ENCODE assay signal across 8 cellular contexts in genomic region chr9:109012876-109013677, GRCh38. TPM values are rescaled to one million over a fixed set of nuclear protein-coding genes. Genes with fewer than 3 reads are reported as not detected.
DNase-seq lines count a peak whose midpoint lies in the region; ATAC-seq, FAIRE-seq and TF ChIP-seq lines count a peak whose summit lies in the region.

Gene CTNNAL1 (minus strand): TSS chr9:109013499. CDS start chr9:109013442, 57 bp downstream.

- H4K20me1 ChIP-seq in GM23248 (ENCODE audit: insufficient read depth), result no peaks in the 10 kb centered on the region

- FAIRE-seq in pancreas (lab: Jason Lieb, UNC), result no peak

- peak; percentile 42 to 83 for TF ChIP-seq POLR2A in tibial nerve (IDR thresholded peaks at IDR 0.05)

- H3K4me1 ChIP-seq in GM23248 (ENCODE audit: insufficient read depth) (peaks cover 35% of the 10 kb centered on the region), pancreas (peaks cover 10 to 20% (median 15%) of the 10 kb centered on the region in 3 donors), tibial nerve (peaks cover 0 to 53% (median 12%) of the 10 kb centered on the region in 4 donors)

- peaks cover 44% of the 10 kb centered on the region for H3F3A ChIP-seq in GM23248 (ENCODE audit: insufficient read depth)

- peak within 1 kb of the TSS; percentile 84 for H3K4me3 ChIP-seq in GM23248
- peak within 1 kb of the TSS; percentile 82 to 94 (median 85) for H3K4me3 ChIP-seq in pancreas
- peak within 1 kb of the TSS; percentile 63 to 92 (median 84) for H3K4me3 ChIP-seq in tibial nerve

- peak within 1 kb of the TSS; percentile 97 for H3K4me3 Mint-ChIP-seq in activated naive CD4-positive, alpha-beta T cell treated with anti-CD3 and anti-CD28 coated beads, Interleukin-2, amount 50 U/mL, for 24 hours
- H3K4me3 Mint-ChIP-seq in glutamatergic neuron (ENCODE audit: unreplicated experiment), result peak within 1 kb of the TSS; percentile 100

- peak within 1 kb of the TSS; percentile 91 for H3K27ac ChIP-seq in GM23248
- H3K27ac ChIP-seq in pancreas, result peak within 1 kb of the TSS; percentile 89 to 94 (median 92)
- peak within 1 kb of the TSS; percentile 88 to 99 (median 90) for H3K27ac ChIP-seq in tibial nerve

- peak within 1 kb of the TSS; percentile 82 for H3K4me2 ChIP-seq in GM23248 (ENCODE audit: unreplicated experiment)

- peak in 1 of 2 donors; percentile 83 for TF ChIP-seq EP300 in tibial nerve (IDR thresholded peaks at IDR 0.05)

- no peaks in the 10 kb centered on the region for H3K9me3 Mint-ChIP-seq in activated naive CD4-positive, alpha-beta T cell treated with anti-CD3 and anti-CD28 coated beads, Interleukin-2, amount 50 U/mL, for 24 hours
- peaks cover 7% of the 10 kb centered on the region for H3K9me3 Mint-ChIP-seq in glutamatergic neuron (ENCODE audit: unreplicated experiment)

- 1% methylated on average over 55 to 83 of the region's 99 CpGs for WGBS in GM23248 (ENCODE audit: low coverage in 1 of 2, low lambda C conversion rate in 2 of 2, missing lambda C conversion rate in 2 of 2), 2 experiments
- 0% methylated on average over 53 to 99 of the region's 99 CpGs for WGBS in pancreas, 2 donors
- WGBS in tibial nerve, 2 donors, result 1% methylated on average over 35 of the region's 99 CpGs; no CpG with 5 or more reads in 1 of the 2 donors

- peaks cover 34% of the 10 kb centered on the region for H3K79me2 ChIP-seq in GM23248 (ENCODE audit: insufficient read depth)

- peaks cover 3% of the 10 kb centered on the region for H3K27me3 Mint-ChIP-seq in activated naive CD4-positive, alpha-beta T cell treated with anti-CD3 and anti-CD28 coated beads, Interleukin-2, amount 50 U/mL, for 24 hours
- H3K27me3 Mint-ChIP-seq in glutamatergic neuron (ENCODE audit: unreplicated experiment), result peaks cover 10% of the 10 kb centered on the region

- H3K4me1 Mint-ChIP-seq in activated naive CD4-positive, alpha-beta T cell treated with anti-CD3 and anti-CD28 coated beads, Interleukin-2, amount 50 U/mL, for 24 hours, result peaks cover 37% of the 10 kb centered on the region
- H3K4me1 Mint-ChIP-seq in glutamatergic neuron (ENCODE audit: low read depth, unreplicated experiment), result peaks cover 19% of the 10 kb centered on the region

- DNase-seq in ELR (ENCODE audit: low read depth) (peak; percentile 90), GM23248 (peak; percentile 94), Kasumi-1 (lab: John Stamatoyannopoulos, UW) (peak; percentile 59 to 78), SK-MEL-5 (ENCODE audit: low read depth, low spot score) (peak; percentile 89), glutamatergic neuron (peak; percentile 97), pancreas (peak; percentile 94 to 98 (median 94)), tibial nerve (ENCODE audit: low spot score in 2 of 2) (peak; percentile 93)

- H3K27ac Mint-ChIP-seq in activated naive CD4-positive, alpha-beta T cell treated with anti-CD3 and anti-CD28 coated beads, Interleukin-2, amount 50 U/mL, for 24 hours, result peak within 1 kb of the TSS; percentile 92
- H3K27ac Mint-ChIP-seq in glutamatergic neuron (ENCODE audit: unreplicated experiment), result peak within 1 kb of the TSS; percentile 98

- H3K36me3 Mint-ChIP-seq in activated naive CD4-positive, alpha-beta T cell treated with anti-CD3 and anti-CD28 coated beads, Interleukin-2, amount 50 U/mL, for 24 hours, result peaks cover 2% of the 10 kb centered on the region
- H3K36me3 Mint-ChIP-seq in glutamatergic neuron (ENCODE audit: unreplicated experiment), result no peaks in the 10 kb centered on the region

- ATAC-seq in pancreas, result peak; percentile 92 to 96 (median 94)

- in situ Hi-C loops in GM23248 (cut with MboI), result no loop called here
- in situ Hi-C loops in SK-MEL-5 (cut with HindIII; ENCODE audit: low pct_unique_long_range_greater_than_20kb, low sequenced_read_pairs), result no loop called here

- H3K9me2 ChIP-seq in GM23248 (ENCODE audit: insufficient read depth), result no peaks in the 10 kb centered on the region

- H3K9me3 ChIP-seq in GM23248 (ENCODE audit: low read depth) (no peaks in the 10 kb centered on the region), pancreas (no peaks in the 10 kb centered on the region), tibial nerve (no peaks in the 10 kb centered on the region)

- H3K9ac ChIP-seq in GM23248, result peak within 1 kb of the TSS; percentile 90

- intact Hi-C loops in pancreas (cut with DNase I), result no loop called here

- peak within 1 kb of the TSS; percentile 78 for H2AFZ ChIP-seq in GM23248

- no peaks in the 10 kb centered on the region for H3K36me3 ChIP-seq in GM23248 (ENCODE audit: low read depth)
- no peaks in the 10 kb centered on the region for H3K36me3 ChIP-seq in pancreas
- H3K36me3 ChIP-seq in tibial nerve, result no peaks in the 10 kb centered on the region

- H3K27me3 ChIP-seq in GM23248 (replicated peaks; ENCODE audit: insufficient read depth) (no peaks in the 10 kb centered on the region), pancreas (no peaks in the 10 kb centered on the region), tibial nerve (no peaks in the 10 kb centered on the region)

- TF ChIP-seq CTCF in glutamatergic neuron (IDR thresholded peaks at IDR 0.05; ENCODE audit: partially characterized antibody, unreplicated experiment), result no peak
- no peak for TF ChIP-seq CTCF in pancreas (IDR thresholded peaks at IDR 0.05)
- no peak for TF ChIP-seq CTCF in tibial nerve (IDR thresholded peaks at IDR 0.05)

RNA-seq across cellular contexts. Expression of gene CTNNAL1, which starts in this region (rescaled TPM):
- 97.9 and 103 TPM in 2 replicates for total RNA-seq in GM23248 (2014; rRNA removed; shearing (Covaris generic))
- polyA plus RNA-seq in GM23248 (2016; fragmentation: Nextera tagmentation; extraction: Ambion mirVana) (111 and 119 TPM in 2 replicates), pancreas (10 to 100 TPM; 15.9 to 29.7 TPM)
- total RNA-seq in SK-MEL-5 (2014; rRNA removed; shearing (Covaris generic)), result 58.8 and 61.6 TPM in 2 replicates
- 40.3 and 40.9 TPM in 2 replicates for polyA plus RNA-seq in SK-MEL-5 (2015; cell fraction: cytosol; rRNA removed)
- 15.9 and 19.0 TPM in 2 replicates for polyA plus RNA-seq in SK-MEL-5 (2015; cell fraction: nucleus; rRNA removed)
- total RNA-seq in glutamatergic neuron (ENCODE audit: unreplicated experiment) (13.7 TPM), pancreas (10 to 100 TPM in 4 of 6 donors, 1 to 10 TPM in 2; 8.8 to 19.1 (median 15.3) TPM), tibial nerve (100 to 1,000 TPM in 3 of 4 donors, 10 to 100 TPM in 1; 52.8 to 144 (median 118) TPM)

Comparison
In these comparisons a context has a peak if more than half of its experiments do, and no peak if none do; other contexts are left out.
1. Peak in every context shown above with its lines: DNase-seq, ATAC-seq, H3K4me3 ChIP-seq and H3K27ac ChIP-seq.